8 cellular contexts compared by ENCODE assay signal in the genomic region with DNA sequence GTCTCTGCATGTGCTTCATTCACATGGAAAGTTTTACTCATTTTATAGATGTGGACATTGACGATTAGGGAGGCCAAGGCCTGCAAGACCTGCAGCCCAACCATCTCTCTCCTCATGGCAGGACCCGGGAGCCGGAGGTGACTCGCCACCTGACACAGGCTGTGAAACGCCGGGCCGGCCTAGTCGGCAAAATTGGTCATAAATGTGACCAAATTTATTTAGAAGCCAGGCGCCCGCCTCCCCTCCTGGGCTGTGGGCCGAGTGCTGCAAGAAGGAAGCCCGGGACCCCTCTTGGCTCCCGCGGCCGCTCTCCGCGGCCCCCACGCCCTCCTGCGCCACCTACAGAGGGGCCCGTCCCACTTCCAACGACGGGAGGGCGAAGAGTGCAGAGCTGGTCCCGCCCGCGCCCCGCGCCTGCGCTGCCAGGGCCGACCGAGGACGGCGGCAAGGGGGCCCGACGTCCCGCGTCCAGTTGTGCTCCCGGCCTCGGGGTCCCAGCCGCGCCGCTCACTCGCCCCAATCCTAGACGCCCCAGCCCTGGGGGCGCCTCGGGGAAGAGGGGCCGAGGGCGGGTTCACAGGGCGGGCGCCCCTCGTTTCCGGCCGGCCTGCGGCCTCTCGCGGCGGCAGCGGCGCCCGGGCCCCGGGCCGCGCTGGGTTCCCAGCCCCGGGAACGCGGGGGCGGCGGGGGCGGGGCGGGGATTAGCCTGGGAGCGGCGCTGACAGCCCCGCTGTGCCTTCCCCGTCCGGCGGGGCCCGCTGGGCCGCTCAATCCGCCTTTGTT. TPM values are rescaled to one million over a fixed set of nuclear protein-coding genes. Genes with fewer than 3 reads are reported as not detected.
A peak's percentile ranks its signal among the peaks of the same experiment; 100 is the strongest.
DNase-seq lines count a peak whose midpoint lies in the region; ATAC-seq lines count a peak whose summit lies in the region.

No MANE protein-coding gene starts in this region.

- H3K27ac ChIP-seq in epithelial cell of prostate: peak overlapping the region; percentile 47

- POLR2A ChIA-PET in T-cell (lab: Charles Lee): no interaction called here
- POLR2A ChIA-PET in naive thymus-derived CD8-positive, alpha-beta T cell (lab: Charles Lee): interaction anchor here (0.5 kb wide), 1 partner anchor 15 kb away, joined by 3 read pairs; no protein-coding TSS in a partner anchor

- H3K36me3 Mint-ChIP-seq in T-cell: no peaks in the 10 kb centered on the region
- H3K36me3 Mint-ChIP-seq in naive thymus-derived CD8-positive, alpha-beta T cell: no peaks in the 10 kb centered on the region

- peaks cover 10 to 25% (median 23%) of the 10 kb centered on the region in 3 donors for H3K4me1 Mint-ChIP-seq in T-cell
- peaks cover 4 to 25% (median 14%) of the 10 kb centered on the region in 4 donors for H3K4me1 Mint-ChIP-seq in naive thymus-derived CD8-positive, alpha-beta T cell

- DNase-seq in DMS79 treated with DMSO at 0.1 percent for 48 hours (lab: John Stamatoyannopoulos, UW) (peak; percentile 40), HT1080 (ENCODE audit: low read depth) (peak; percentile 53), T-cell (peak in 5 of 34 experiments; percentile 9 to 33 (median 27)), epithelial cell of prostate (ENCODE audit: low read depth, low spot score) (no peak)
- peak in 7 of 10 donors; percentile 14 to 61 (median 30) for DNase-seq in naive thymus-derived CD8-positive, alpha-beta T cell

- H3K9me3 Mint-ChIP-seq in T-cell: no peaks in the 10 kb centered on the region
- H3K9me3 Mint-ChIP-seq in naive thymus-derived CD8-positive, alpha-beta T cell: no peaks in the 10 kb centered on the region

- peak overlapping the region; percentile 55 to 62 (median 61) for H3K4me3 Mint-ChIP-seq in T-cell
- peak overlapping the region; percentile 58 to 76 (median 67) for H3K4me3 Mint-ChIP-seq in naive thymus-derived CD8-positive, alpha-beta T cell

- CTCF ChIA-PET in T-cell (lab: Charles Lee): no interaction called here

- ATAC-seq in T-cell (replicated peaks in 1 of 4): peak; percentile 52 to 73 (median 60)
- peak; percentile 72 to 74 for ATAC-seq in naive thymus-derived CD8-positive, alpha-beta T cell
- ATAC-seq in HG03097 (IDR thresholded peaks at IDR 0.05; ENCODE audit: low FRiP score, unreplicated experiment): no peak
- no peak for ATAC-seq in GM19397 (IDR thresholded peaks at IDR 0.05; ENCODE audit: unreplicated experiment)
- ATAC-seq in HG02588 (IDR thresholded peaks at IDR 0.05; ENCODE audit: unreplicated experiment): no peak

- H3K27ac Mint-ChIP-seq in T-cell: no peak overlapping the region
- H3K27ac Mint-ChIP-seq in naive thymus-derived CD8-positive, alpha-beta T cell: no peak overlapping the region

- peaks cover 6 to 38% of the 10 kb centered on the region in 2 donors for H3K27me3 Mint-ChIP-seq in T-cell
- H3K27me3 Mint-ChIP-seq in naive thymus-derived CD8-positive, alpha-beta T cell: peaks cover 4 to 39% (median 13%) of the 10 kb centered on the region in 5 donors

RNA-seq across cellular contexts. Expression of a gene that starts 47.5 kb away (rescaled TPM):
- 3.2 and 4.1 TPM in 2 replicates for total RNA-seq in HT1080 (2014; rRNA removed; shearing (Covaris generic))
- polyA plus RNA-seq in HT1080 (2015; cell fraction: cytosol; rRNA removed): 2.8 and 3.4 TPM in 2 replicates
- 7.4 and 7.8 TPM in 2 replicates for polyA plus RNA-seq in HT1080 (2015; cell fraction: nucleus; rRNA removed)
- under 1 TPM in 3 of 5 donors, not detected in 2; 0.09 to 0.12 (median 0.10) TPM for total RNA-seq in T-cell
- not detected for total RNA-seq in naive thymus-derived CD8-positive, alpha-beta T cell
- polyA plus RNA-seq in naive thymus-derived CD8-positive, alpha-beta T cell: not detected

Comparison
In these comparisons a context has a peak if more than half of its experiments do, and no peak if none do; other contexts are left out.
1. ATAC-seq: peak in T-cell (4 of 4) and naive thymus-derived CD8-positive, alpha-beta T cell (2 of 2); none in HG03097 (single experiment), GM19397 (single experiment) and HG02588 (single experiment).